Comparison of ENCODE assay signal across 9 cellular contexts in the genomic region with DNA sequence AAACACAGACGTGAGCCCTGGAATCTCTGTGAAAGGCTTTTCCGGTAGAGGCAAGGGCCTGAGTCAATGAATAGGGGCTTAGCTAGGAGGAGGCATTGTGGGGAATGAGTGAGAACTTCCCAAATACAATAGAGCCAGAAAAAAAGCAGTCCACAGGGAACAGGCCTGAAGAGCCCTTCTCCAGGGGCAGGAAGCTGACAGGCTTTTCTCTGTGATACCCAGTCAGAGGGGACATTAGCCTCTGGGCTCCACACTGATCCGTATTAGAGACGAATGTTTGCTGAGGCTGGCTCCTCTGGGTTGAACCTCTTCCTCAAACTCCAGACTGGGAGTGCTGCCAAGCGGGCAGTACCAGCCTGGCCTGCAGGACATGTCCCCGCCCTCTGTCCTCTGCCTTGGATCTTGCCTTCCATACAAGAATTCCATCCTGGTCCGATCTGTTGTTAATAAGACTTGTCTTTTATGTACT. TPM values are rescaled to one million over a fixed set of nuclear protein-coding genes. Genes with fewer than 3 reads are reported as not detected.
A peak's percentile ranks its signal among the peaks of the same experiment; 100 is the strongest.
DNase-seq lines count a peak whose midpoint lies in the region; ATAC-seq, FAIRE-seq and TF ChIP-seq lines count a peak whose summit lies in the region.
"Had no signal": no experiment of that assay in that cellular context is flagged by ENCODE, and none has a peak within 500 bp of the region (broad histone marks: within the 10 kb centered on the region; RNA-seq: fewer than 3 reads in every experiment).

No MANE protein-coding gene starts in this region.

- DNase-seq in H54 (ENCODE audit: insufficient read length, low spot score) (peak; percentile 10), T-helper 17 cell (no peak), head of caudate nucleus (peak; percentile 55 to 89 (median 79)), posterior vena cava (ENCODE audit: low spot score) (peak; percentile 87), kidney glomerular epithelial cell (lab: John Stamatoyannopoulos, UW) (no peak)
- DNase-seq in stimulated activated CD4-positive, alpha-beta T cell treated with anti-CD3 and anti-CD28 coated beads, Interleukin-15, amount 100 ng/mL, for 24 hours: no peak

- no peaks in the 10 kb centered on the region for H3K9me3 ChIP-seq in T-helper 17 cell (ENCODE audit: control insufficient read depth, low read length, poor library complexity, severe bottlenecking)

- peak overlapping the region; percentile 93 for H3K4me3 Mint-ChIP-seq in T-helper 17 cell

- TF ChIP-seq POLR2A in H54 (IDR thresholded peaks at IDR 0.05; ENCODE audit: low read depth, low read length): no peak

- ATAC-seq in T-helper 17 cell: no peak
- ATAC-seq in HG03565 (IDR thresholded peaks at IDR 0.05; ENCODE audit: unreplicated experiment): no peak
- no peak for ATAC-seq in HG02852 (IDR thresholded peaks at IDR 0.05; ENCODE audit: unreplicated experiment)

- H3K27ac Mint-ChIP-seq in T-helper 17 cell: peak overlapping the region; percentile 93

- H3K27me3 Mint-ChIP-seq in T-helper 17 cell: no peaks in the 10 kb centered on the region

- intact Hi-C loops in head of caudate nucleus (cut with DNase I) (loop anchor here (5.0 kb wide), 2 partner anchors 219 to 349 kb away; partner anchors contain the start of genes INTS6 and WDFY2), posterior vena cava (cut with DNase I) (no loop called here)

- no peak for FAIRE-seq in H54 (lab: Jason Lieb, UNC)

- peaks cover 46% of the 10 kb centered on the region for H3K4me1 Mint-ChIP-seq in T-helper 17 cell

- peaks cover 5% of the 10 kb centered on the region for H3K36me3 Mint-ChIP-seq in T-helper 17 cell (ENCODE audit: low read depth)

RNA-seq across cellular contexts. Expression of gene DHRS12, which starts 2.3 kb away (rescaled TPM):
- 10 to 100 TPM; 18.1 to 23.1 TPM for total RNA-seq in T-helper 17 cell
- total RNA-seq in posterior vena cava: 10 to 100 TPM in 1 of 2 donors, 1 to 10 TPM in 1; 9.9 to 11.1 TPM

RNA-seq across cellular contexts. Expression of gene TMEM272, which starts 43.3 kb away (rescaled TPM):
- total RNA-seq in T-helper 17 cell (1 to 10 TPM; 1.3 to 1.7 TPM), posterior vena cava (under 1 TPM; 0.10 to 0.14 TPM)
- total RNA-seq: fibroblast of lung had no signal

Comparison
In these comparisons a context has a peak if more than half of its experiments do, and no peak if none do; other contexts are left out.
1. DNase-seq: peak in H54 (single experiment), head of caudate nucleus (42 of 42) and posterior vena cava (single experiment); none in T-helper 17 cell (0 of 3), stimulated activated CD4-positive, alpha-beta T cell treated with anti-CD3 and anti-CD28 coated beads, Interleukin-15, amount 100 ng/mL, for 24 hours (single experiment) and kidney glomerular epithelial cell (single experiment).